Comparison of ENCODE assay signal across 1 cellular context in the genomic region with DNA sequence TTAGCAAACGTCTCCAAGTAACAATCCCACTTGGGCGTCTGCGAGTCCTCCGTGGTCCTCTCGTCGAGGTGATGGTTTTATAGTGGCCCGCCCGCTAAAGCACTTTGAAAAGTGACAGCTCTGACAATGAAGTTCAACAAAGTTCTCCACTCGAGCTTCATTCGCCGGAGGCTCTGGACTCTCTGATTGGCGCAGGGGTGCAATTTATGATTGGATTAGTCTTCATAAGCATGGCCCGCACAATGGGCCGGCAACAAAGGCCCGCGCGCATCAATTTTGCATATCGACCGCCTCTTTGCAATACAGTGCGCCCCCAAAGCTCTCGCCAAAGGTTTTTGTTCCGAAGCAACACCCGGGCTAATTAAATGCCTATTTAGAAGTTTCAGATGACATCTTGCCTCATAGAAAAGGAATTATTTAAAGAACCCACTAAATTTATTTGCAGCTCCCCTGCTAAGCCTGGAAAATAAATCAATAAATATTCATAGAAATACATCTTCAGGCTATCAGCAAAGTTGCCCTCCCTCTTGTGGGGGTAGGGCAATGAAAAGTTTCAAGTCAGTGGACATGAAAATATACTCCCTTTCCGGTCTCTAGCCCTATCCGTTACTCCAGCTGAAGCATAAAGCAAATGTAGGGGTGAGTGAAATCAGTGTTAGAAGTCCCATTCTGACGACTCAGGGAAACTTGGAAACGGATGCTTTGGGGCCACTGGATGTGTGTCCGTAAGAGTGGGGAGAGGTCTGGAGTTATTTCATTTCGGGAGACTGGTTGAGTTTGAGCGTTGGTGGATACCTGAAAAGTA.
TF ChIP-seq lines count a peak whose summit lies in the region.

A gene with protein sequence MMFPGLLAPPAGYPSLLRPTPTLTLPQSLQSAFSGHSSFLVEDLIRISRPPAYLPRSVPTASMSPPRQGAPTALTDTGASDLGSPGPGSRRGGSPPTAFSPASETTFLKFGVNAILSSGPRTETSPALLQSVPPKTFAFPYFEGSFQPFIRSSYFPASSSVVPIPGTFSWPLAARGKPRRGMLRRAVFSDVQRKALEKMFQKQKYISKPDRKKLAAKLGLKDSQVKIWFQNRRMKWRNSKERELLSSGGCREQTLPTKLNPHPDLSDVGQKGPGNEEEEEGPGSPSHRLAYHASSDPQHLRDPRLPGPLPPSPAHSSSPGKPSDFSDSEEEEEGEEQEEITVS (minus strand): TSS at position 51 of the 805 bp plus-strand sequence. CDS start 151 bp downstream, outside the sequence.

TF ChIP-seq in H1, 55 proteins besides CTCF, POLR2A, EP300 and RAD21:
- peak; percentile 5 for TF ChIP-seq RNF2 (IDR thresholded peaks at IDR 0.05; ENCODE audit: borderline replicate concordance, low read depth, low read length, missing control alignments, poor library complexity, severe bottlenecking)
- no peak for TF ChIP-seq HDAC6 (IDR thresholded peaks at IDR 0.05; ENCODE audit: low read depth, low read length)
